ENCODE assay signal across 8 cellular contexts in the genomic region with DNA sequence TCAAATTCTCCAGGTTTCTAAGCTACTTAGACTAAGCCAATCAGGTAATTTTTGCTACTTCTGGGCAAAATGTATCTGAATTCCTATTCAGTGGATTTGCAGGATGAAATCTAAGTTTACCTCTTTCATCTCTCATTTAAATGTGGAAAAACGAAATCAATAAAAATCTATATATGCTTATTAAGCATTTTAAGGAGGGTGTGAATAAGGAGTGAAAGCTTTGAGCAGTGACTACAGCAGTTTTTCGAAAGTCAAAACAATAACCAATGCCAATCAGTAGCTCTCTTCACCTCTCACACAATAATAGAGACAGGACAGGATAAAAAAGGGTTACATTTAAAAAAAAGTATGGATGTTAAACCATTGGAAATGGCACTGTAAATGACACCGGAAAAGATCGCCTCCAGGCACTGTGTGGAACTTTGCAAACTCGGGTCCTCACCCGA. TPM values are rescaled to one million over a fixed set of nuclear protein-coding genes. Genes with fewer than 3 reads are reported as not detected.
DNase-seq lines count a peak whose midpoint lies in the region; ATAC-seq and TF ChIP-seq lines count a peak whose summit lies in the region.

No MANE protein-coding gene starts in this region.

- no peak for TF ChIP-seq CTCF in fibroblast of villous mesenchyme (IDR thresholded peaks at IDR 0.05; ENCODE audit: insufficient read depth, low read depth, low read length)

- peak overlapping the region; percentile 98 for H3K4me3 Mint-ChIP-seq in stimulated activated memory B cell treated with anti-CD40 and anti-IgM and Interleukin-4, amounts not matched to agents 10 μg/mL and 1 μg/mL and 100 μg/mL, for 72 hours

- peak overlapping the region; percentile 51 for H3K4me2 ChIP-seq in BLaER1

- no peaks in the 10 kb centered on the region for H3K9me3 ChIP-seq in BLaER1

- H3K4me1 Mint-ChIP-seq in stimulated activated memory B cell treated with anti-CD40 and anti-IgM and Interleukin-4, amounts not matched to agents 10 μg/mL and 1 μg/mL and 100 μg/mL, for 72 hours = peaks cover 21% of the 10 kb centered on the region

- H3K4me3 ChIP-seq in BLaER1 (peak overlapping the region; percentile 75), fibroblast of villous mesenchyme (ENCODE audit: low read depth, low read length) (peak overlapping the region; percentile 84)

- intact Hi-C loops in posterior cingulate gyrus (cut with DNase I) = loop anchor here (5.0 kb wide), 2 partner anchors 104 to 159 kb away; a partner anchor contains a TSS

- peak overlapping the region; percentile 90 for H3K27ac Mint-ChIP-seq in stimulated activated memory B cell treated with anti-CD40 and anti-IgM and Interleukin-4, amounts not matched to agents 10 μg/mL and 1 μg/mL and 100 μg/mL, for 72 hours

- no peaks in the 10 kb centered on the region for H4K20me1 ChIP-seq in BLaER1

- ATAC-seq in GM21526 (IDR thresholded peaks at IDR 0.05; ENCODE audit: low FRiP score, unreplicated experiment) = peak; percentile 19
- no peak for ATAC-seq in stimulated activated memory B cell treated with anti-CD40 and anti-IgM and Interleukin-4, amounts not matched to agents 10 μg/mL and 1 μg/mL and 100 μg/mL, for 72 hours

- H3K27me3 Mint-ChIP-seq in stimulated activated memory B cell treated with anti-CD40 and anti-IgM and Interleukin-4, amounts not matched to agents 10 μg/mL and 1 μg/mL and 100 μg/mL, for 72 hours = peaks cover 18% of the 10 kb centered on the region

- no peaks in the 10 kb centered on the region for H3K9me3 Mint-ChIP-seq in stimulated activated memory B cell treated with anti-CD40 and anti-IgM and Interleukin-4, amounts not matched to agents 10 μg/mL and 1 μg/mL and 100 μg/mL, for 72 hours

- peaks cover 4% of the 10 kb centered on the region; the same call in 1 of the 2 replicates for H3K4me1 ChIP-seq in BLaER1

- H3K9ac ChIP-seq in BLaER1 = no peak overlapping the region

- DNase-seq in fibroblast of villous mesenchyme (ENCODE audit: low read depth) (no peak), HUDEP-2 (lab: John Stamatoyannopoulos, UW; ENCODE audit: unreplicated experiment in 76 of 76) (no peak), posterior cingulate gyrus (no peak), MV-4-11 (lab: John Stamatoyannopoulos, UW) (no peak)

- H3K36me3 ChIP-seq in BLaER1 = no peaks in the 10 kb centered on the region

- no peaks in the 10 kb centered on the region for H3K36me3 Mint-ChIP-seq in stimulated activated memory B cell treated with anti-CD40 and anti-IgM and Interleukin-4, amounts not matched to agents 10 μg/mL and 1 μg/mL and 100 μg/mL, for 72 hours

- H3K27ac ChIP-seq in BLaER1 = no peak overlapping the region

- no peaks in the 10 kb centered on the region for H3K27me3 ChIP-seq in BLaER1

TF ChIP-seq in PFSK-1, 5 proteins besides CTCF, POLR2A, EP300 and RAD21:
- no peak for TF ChIP-seq FOXP2 (optimal IDR thresholded peaks at IDR 0.05; ENCODE audit: borderline replicate concordance, extremely low read depth, extremely low read length, insufficient read depth)
- TF ChIP-seq POLR2AphosphoS5 (IDR thresholded peaks at IDR 0.05; ENCODE audit: low read depth, low read length) = peak; percentile 87; the same call in 1 of the 2 replicates

RNA-seq across cellular contexts. Expression of a gene that starts 0.5 kb away (rescaled TPM):
- 5.0 TPM for polyA plus RNA-seq in PFSK-1 (2012; ENCODE audit: insufficient read length, low read depth)
- total RNA-seq in fibroblast of villous mesenchyme = 7.4 and 11.7 TPM in 2 replicates
